In genomic region chr6:30770164-30770563, GRCh38 we compare ENCODE assay signal across 9 cellular contexts. TPM values are rescaled to one million over a fixed set of nuclear protein-coding genes. Genes with fewer than 3 reads are reported as not detected.
DNase-seq lines count a peak whose midpoint lies in the region; ATAC-seq and TF ChIP-seq lines count a peak whose summit lies in the region.
"Had no signal": no experiment of that assay in that cellular context is flagged by ENCODE, and none has a peak within 500 bp of the region (broad histone marks: within the 10 kb centered on the region; RNA-seq: fewer than 3 reads in every experiment).

No MANE protein-coding gene starts in this region.

- H3K79me2 ChIP-seq in trophoblast cell (ENCODE audit: control insufficient read depth, insufficient read depth, low read length, poor library complexity): peaks cover 2% of the 10 kb centered on the region

- no CpG with 5 or more reads among the region's 2 CpGs for WGBS in trophoblast cell (ENCODE audit: extremely low coverage, insufficient coverage, insufficient read length)

- no peak overlapping the region for H2AFZ ChIP-seq in trophoblast cell (ENCODE audit: insufficient read depth, low read length, poor library complexity)

- H3K27ac ChIP-seq in SJCRH30 (peak overlapping the region; percentile 91), trophoblast cell (ENCODE audit: low read depth, low read length) (peak overlapping the region; percentile 95), tibial artery (peak overlapping the region in 1 of 2 donors; percentile 30)

- H3K9me3 ChIP-seq in SJCRH30 (replicated peaks) (no peaks in the 10 kb centered on the region), trophoblast cell (ENCODE audit: insufficient read depth, low read depth, low read length) (no peaks in the 10 kb centered on the region), tibial artery (no peaks in the 10 kb centered on the region)

- no peak for TF ChIP-seq CTCF in tibial artery (IDR thresholded peaks at IDR 0.05)

- H3K4ac ChIP-seq in trophoblast cell (ENCODE audit: low read depth, low read length): no peak overlapping the region

- peaks cover 33% of the 10 kb centered on the region for H3K4me1 ChIP-seq in SJCRH30
- peaks cover 30 to 41% of the 10 kb centered on the region in 2 experiments for H3K4me1 ChIP-seq in trophoblast cell (ENCODE audit: control insufficient read depth in 1 of 2, insufficient read depth in 2 of 2, low read length in 2 of 2)
- peaks cover 0 to 18% (median 16%) of the 10 kb centered on the region in 4 donors for H3K4me1 ChIP-seq in tibial artery

- peak overlapping the region in 1 of 2 donors; percentile 85 for H3K27ac Mint-ChIP-seq in effector memory CD8-positive, alpha-beta T cell

- peak overlapping the region; percentile 84 for H2BK120ac ChIP-seq in trophoblast cell (ENCODE audit: insufficient read depth, low read length, poor library complexity)

- H3K27me3 Mint-ChIP-seq in effector memory CD8-positive, alpha-beta T cell: no peaks in the 10 kb centered on the region

- no peak overlapping the region for H3K18ac ChIP-seq in trophoblast cell (ENCODE audit: low read length)

- H3K4me3 Mint-ChIP-seq in effector memory CD8-positive, alpha-beta T cell: peak overlapping the region; percentile 60 to 66

- H4K91ac ChIP-seq in trophoblast cell (ENCODE audit: low read depth, low read length): peak overlapping the region; percentile 84

- peaks cover 2% of the 10 kb centered on the region for H3K36me3 Mint-ChIP-seq in effector memory CD8-positive, alpha-beta T cell (ENCODE audit: insufficient read depth)

- no peak overlapping the region for H3K4me2 ChIP-seq in trophoblast cell (ENCODE audit: low read length)

- peak overlapping the region; percentile 84 for H2BK12ac ChIP-seq in trophoblast cell (ENCODE audit: low read length)

- no peak overlapping the region for H3K9ac ChIP-seq in trophoblast cell (ENCODE audit: low read length)

- H3K23ac ChIP-seq in trophoblast cell (ENCODE audit: low read length): no peak overlapping the region

- H3K14ac ChIP-seq in trophoblast cell (ENCODE audit: low read length): peak overlapping the region; percentile 60

- peaks cover 46% of the 10 kb centered on the region for H3K79me1 ChIP-seq in trophoblast cell (ENCODE audit: low read length)

- H3K27me3 ChIP-seq in SJCRH30: no peaks in the 10 kb centered on the region
- no peaks in the 10 kb centered on the region for H3K27me3 ChIP-seq in trophoblast cell (ENCODE audit: insufficient read depth, low read length)
- H3K27me3 ChIP-seq in tibial artery: no peaks in the 10 kb centered on the region

- intact Hi-C loops in tibial artery (cut with DNase I; ENCODE audit: low total_unique reads): no loop called here

- H4K12ac ChIP-seq in trophoblast cell (ENCODE audit: low read depth, low read length): no peak overlapping the region

- ATAC-seq in effector memory CD8-positive, alpha-beta T cell (replicated peaks): no peak
- ATAC-seq in HG02852 (IDR thresholded peaks at IDR 0.05; ENCODE audit: unreplicated experiment): no peak
- no peak for ATAC-seq in GM18511 (IDR thresholded peaks at IDR 0.05; ENCODE audit: unreplicated experiment)
- no peak for ATAC-seq in HG02571 (IDR thresholded peaks at IDR 0.05; ENCODE audit: unreplicated experiment)

- no peaks in the 10 kb centered on the region for H3K9me3 Mint-ChIP-seq in effector memory CD8-positive, alpha-beta T cell

- H3K4me3 ChIP-seq in SJCRH30 (no peak overlapping the region), trophoblast cell (ENCODE audit: low read depth, low read length) (no peak overlapping the region), tibial artery (no peak overlapping the region)

- H3K36me3 ChIP-seq in SJCRH30 (no peaks in the 10 kb centered on the region), trophoblast cell (ENCODE audit: control insufficient read depth in 1 of 2, insufficient read depth in 2 of 2, low read length in 2 of 2) (no peaks in the 10 kb centered on the region), tibial artery (no peaks in the 10 kb centered on the region)

- H4K8ac ChIP-seq in trophoblast cell (ENCODE audit: low read depth, low read length): peak overlapping the region; percentile 28

- peaks cover 20 to 24% of the 10 kb centered on the region in 2 donors for H3K4me1 Mint-ChIP-seq in effector memory CD8-positive, alpha-beta T cell (ENCODE audit: low read depth in 2 of 2)

- H2BK5ac ChIP-seq in trophoblast cell (ENCODE audit: low read depth, low read length, poor library complexity): peak overlapping the region; percentile 88

- DNase-seq in Daoy (ENCODE audit: low read depth) (peak; percentile 57), SJCRH30 (no peak), trophoblast cell (no peak), tibial artery (no peak)
- DNase-seq in effector memory CD8-positive, alpha-beta T cell: no peak
- DNase-seq: NCI-H1092 had no signal

- peak overlapping the region; percentile 26 for H2AK5ac ChIP-seq in trophoblast cell (ENCODE audit: low read length)

RNA-seq across cellular contexts. Expression of gene IER3, which starts 25.8 kb away (rescaled TPM):
- 344 and 350 TPM in 2 replicates for total RNA-seq in Daoy (2014; rRNA removed; shearing (Covaris generic))
- 19.9 and 22.1 TPM in 2 replicates for total RNA-seq in SJCRH30 (2014; rRNA removed; shearing (Covaris generic))
- 366 and 374 TPM in 2 replicates for polyA plus RNA-seq in trophoblast cell (2013)

RNA-seq across cellular contexts. Expression of gene FLOT1, which starts 27.7 kb away (rescaled TPM):
- 370 and 430 TPM in 2 replicates for total RNA-seq in Daoy (2014; rRNA removed; shearing (Covaris generic))
- total RNA-seq in SJCRH30 (2014; rRNA removed; shearing (Covaris generic)): 87.4 and 92.2 TPM in 2 replicates
- polyA plus RNA-seq in trophoblast cell (2013): 66.9 and 72.1 TPM in 2 replicates

RNA-seq across cellular contexts. Expression of gene TUBB, which starts 50.0 kb away (rescaled TPM):
- total RNA-seq in Daoy (2014; rRNA removed; shearing (Covaris generic)): 1,353 and 1,355 TPM in 2 replicates
- 1,652 and 1,704 TPM in 2 replicates for total RNA-seq in SJCRH30 (2014; rRNA removed; shearing (Covaris generic))
- polyA plus RNA-seq in trophoblast cell (2013): 1,464 and 1,542 TPM in 2 replicates

RNA-seq across cellular contexts. Expression of gene MDC1, which starts 53.1 kb away (rescaled TPM):
- 12.6 and 21.9 TPM in 2 replicates for total RNA-seq in Daoy (2014; rRNA removed; shearing (Covaris generic))
- 24.6 and 25.0 TPM in 2 replicates for total RNA-seq in SJCRH30 (2014; rRNA removed; shearing (Covaris generic))
- polyA plus RNA-seq in trophoblast cell (2013): 29.1 and 32.3 TPM in 2 replicates

Comparison
In these comparisons a context has a peak if more than half of its experiments do, and no peak if none do; other contexts are left out.
1. RNA of gene IER3, which starts 25.8 kb away (total RNA-seq): 344 to 350 TPM in Daoy; 19.9 to 22.1 TPM in SJCRH30; every median in the first group is over 10 times any median in the second.